In the genomic region with DNA sequence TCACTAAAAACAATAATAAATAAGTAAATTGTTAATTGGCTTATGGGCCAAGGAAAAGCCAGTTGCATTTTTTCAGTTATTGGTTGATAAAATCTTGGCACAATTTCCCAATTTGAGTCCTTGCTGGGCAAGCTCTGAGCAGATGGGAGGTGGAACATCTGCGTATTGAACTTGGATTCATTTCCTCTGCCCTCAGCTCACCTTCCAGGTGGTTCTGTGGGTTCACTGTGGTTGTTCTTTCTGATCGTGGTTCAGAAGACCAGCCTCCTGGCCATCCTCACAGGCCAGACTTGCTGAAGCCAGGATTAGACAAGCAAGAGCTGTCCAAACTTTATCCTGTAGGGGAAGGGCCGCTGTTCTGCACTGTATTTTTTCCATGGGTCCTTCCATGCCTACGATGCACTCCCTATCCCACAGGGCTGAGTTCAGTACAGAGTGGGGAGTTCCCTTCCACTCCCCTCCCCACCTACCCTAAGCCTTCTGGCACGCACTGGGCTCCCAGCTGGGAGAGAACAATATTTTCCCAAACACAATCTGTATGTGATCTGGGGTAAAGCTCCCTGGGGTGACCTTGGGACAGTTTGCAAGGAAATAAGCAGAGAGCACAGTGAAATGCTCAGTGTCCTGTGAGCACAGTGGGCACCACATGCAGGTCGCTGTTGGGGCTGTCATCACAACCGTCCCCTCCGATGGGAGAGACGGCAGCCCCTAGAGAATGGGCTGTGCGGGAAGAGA, we compare ENCODE assay signal across 23 cellular contexts. TPM values are rescaled to one million over a fixed set of nuclear protein-coding genes. Genes with fewer than 3 reads are reported as not detected.
DNase-seq lines count a peak whose midpoint lies in the region; ATAC-seq and TF ChIP-seq lines count a peak whose summit lies in the region.
"Had no signal": no experiment of that assay in that cellular context is flagged by ENCODE, and none has a peak within 500 bp of the region (broad histone marks: within the 10 kb centered on the region; RNA-seq: fewer than 3 reads in every experiment).

No MANE protein-coding gene starts in this region.

- H3K27me3 Mint-ChIP-seq in GM23338 (ENCODE audit: insufficient read depth, low read depth, poor library complexity) (peaks cover 2% of the 10 kb centered on the region), endodermal cell (ENCODE audit: insufficient read depth) (peaks cover 3% of the 10 kb centered on the region)

- DNase-seq in GM23338 (ENCODE audit: low spot score) (no peak), NCI-H446 (lab: John Stamatoyannopoulos, UW) (peak; percentile 24 to 70), endodermal cell (peak; percentile 33), hepatocyte (ENCODE audit: low spot score) (no peak), NCI-H1105 treated with DMSO at 0.1 percent for 48 hours (lab: John Stamatoyannopoulos, UW) (no peak), uterus (no peak)
- DNase-seq: activated CD4-positive, alpha-beta T cell treated with anti-CD3 and anti-CD28 coated beads, Interleukin-2, amount 50 U/mL, for 4 hours; activated gamma-delta T cell; CD4-positive, CD25-positive, alpha-beta regulatory T cell; H7; heart left ventricle; Kasumi-1; mammary epithelial cell; NCI-H1048; NCI-H748 treated with DMSO at 0.1 percent for 48 hours; SHP77; stomach; T-helper 9 cell; tibial artery had no signal

- H3K4me3 Mint-ChIP-seq in GM23338 (no peak overlapping the region), endodermal cell (no peak overlapping the region)
- H3K4me3 Mint-ChIP-seq: CD4-positive, CD25-positive, alpha-beta regulatory T cell; neural crest cell had no signal

- H4K20me1 ChIP-seq in GM23338 (replicated peaks; ENCODE audit: insufficient read depth) (no peaks in the 10 kb centered on the region), hepatocyte (ENCODE audit: insufficient read depth, poor library complexity, severe bottlenecking) (no peaks in the 10 kb centered on the region)

- no peaks in the 10 kb centered on the region for H3F3A ChIP-seq in GM23338 (replicated peaks; ENCODE audit: low read depth)

- H3K27ac Mint-ChIP-seq in GM23338 (no peak overlapping the region), endodermal cell (no peak overlapping the region)

- H3K4me1 ChIP-seq in GM23338 (ENCODE audit: insufficient read depth) (no peaks in the 10 kb centered on the region; the same call in 1 of the 2 replicates), endodermal cell (ENCODE audit: control insufficient read depth, insufficient read depth, low read length) (peaks cover 11% of the 10 kb centered on the region), hepatocyte (ENCODE audit: insufficient read depth) (no peaks in the 10 kb centered on the region), uterus (no peaks in the 10 kb centered on the region)
- H3K4me1 ChIP-seq: prostate gland had no signal

- peaks cover 19% of the 10 kb centered on the region for H3K4me1 Mint-ChIP-seq in GM23338
- H3K4me1 Mint-ChIP-seq in endodermal cell, result peaks cover 40% of the 10 kb centered on the region

- H3K79me2 ChIP-seq in GM23338 (replicated peaks; ENCODE audit: insufficient read depth) (no peaks in the 10 kb centered on the region), hepatocyte (no peaks in the 10 kb centered on the region)

- no peaks in the 10 kb centered on the region for H3K27me3 ChIP-seq in GM23338 (ENCODE audit: insufficient read depth)
- no peaks in the 10 kb centered on the region for H3K27me3 ChIP-seq in endodermal cell (ENCODE audit: control insufficient read depth, insufficient read depth, low read length, poor library complexity, severe bottlenecking)
- H3K27me3 ChIP-seq in hepatocyte, result no peaks in the 10 kb centered on the region
- no peaks in the 10 kb centered on the region for H3K27me3 ChIP-seq in uterus
- H3K27me3 ChIP-seq: heart left ventricle, sigmoid colon, stomach had no signal

- no peaks in the 10 kb centered on the region for H3K36me3 Mint-ChIP-seq in GM23338 (ENCODE audit: low read depth)
- H3K36me3 Mint-ChIP-seq in endodermal cell (ENCODE audit: low read depth), result no peaks in the 10 kb centered on the region
- H3K36me3 Mint-ChIP-seq: CD4-positive, CD25-positive, alpha-beta regulatory T cell had no signal

- H3K36me3 ChIP-seq in GM23338 (ENCODE audit: insufficient read depth), result no peaks in the 10 kb centered on the region
- no peaks in the 10 kb centered on the region for H3K36me3 ChIP-seq in endodermal cell (ENCODE audit: control insufficient read depth, insufficient read depth, low read length)
- no peaks in the 10 kb centered on the region for H3K36me3 ChIP-seq in hepatocyte (replicated peaks; ENCODE audit: insufficient read depth, low read depth)
- H3K36me3 ChIP-seq in uterus, result no peaks in the 10 kb centered on the region
- H3K36me3 ChIP-seq: heart left ventricle, prostate gland, sigmoid colon, stomach, tibial artery had no signal

- H3K9me2 ChIP-seq in GM23338 (ENCODE audit: insufficient read depth) (no peaks in the 10 kb centered on the region), hepatocyte (replicated peaks; ENCODE audit: insufficient read depth) (no peaks in the 10 kb centered on the region)

- no peak for TF ChIP-seq POLR2A in uterus (IDR thresholded peaks at IDR 0.05)

- intact Hi-C loops in uterus (cut with DNase I; ENCODE audit: low total_unique reads), result no loop called here

- no peak overlapping the region for H3K4me2 ChIP-seq in GM23338
- H3K4me2 ChIP-seq in hepatocyte, result no peak overlapping the region

- TF ChIP-seq CTCF in C4-2B (conservative IDR thresholded peaks at IDR 0.05) (no peak), GM23338 (conservative IDR thresholded peaks at IDR 0.05; ENCODE audit: low read depth in 2 of 2) (no peak), endodermal cell (conservative IDR thresholded peaks at IDR 0.05) (no peak), hepatocyte (IDR thresholded peaks at IDR 0.05; ENCODE audit: poor library complexity) (no peak), uterus (IDR thresholded peaks at IDR 0.05) (no peak)

- H3K9ac ChIP-seq in endodermal cell (ENCODE audit: extremely low read depth, low read length, poor library complexity, severe bottlenecking), result no peak overlapping the region

- no peaks in the 10 kb centered on the region for H3K9me3 ChIP-seq in endodermal cell (ENCODE audit: control insufficient read depth, low read length)
- H3K9me3 ChIP-seq in hepatocyte (ENCODE audit: low read depth), result no peaks in the 10 kb centered on the region
- H3K9me3 ChIP-seq in uterus, result no peaks in the 10 kb centered on the region
- H3K9me3 ChIP-seq: heart left ventricle, prostate gland, sigmoid colon, stomach, tibial artery had no signal

- H2AFZ ChIP-seq in GM23338, result 0 out of 2 replicates have a peak overlapping the region, but pooled peaks have one; percentile 38
- no peak overlapping the region for H2AFZ ChIP-seq in hepatocyte

- no peak overlapping the region for H3K4me3 ChIP-seq in GM23338
- no peak overlapping the region for H3K4me3 ChIP-seq in endodermal cell (ENCODE audit: low read length)
- H3K4me3 ChIP-seq in hepatocyte, result no peak overlapping the region
- H3K4me3 ChIP-seq in uterus, result no peak overlapping the region
- H3K4me3 ChIP-seq: heart left ventricle, prostate gland, sigmoid colon, stomach, tibial artery had no signal

- 91 to 92% methylated on average over 6 to 10 of the region's 10 CpGs for WGBS in endodermal cell (ENCODE audit: insufficient coverage in 1 of 2, insufficient read length in 1 of 2), 2 experiments
- WGBS in hepatocyte (ENCODE audit: low lambda C conversion rate, missing lambda C conversion rate), result 89% methylated on average over 10 of the region's 10 CpGs

- H3K27ac ChIP-seq in C4-2B (peak overlapping the region; percentile 64), GM23338 (ENCODE audit: low read depth) (no peak overlapping the region), endodermal cell (ENCODE audit: low read depth, low read length) (no peak overlapping the region), hepatocyte (no peak overlapping the region), uterus (no peak overlapping the region)
- H3K27ac ChIP-seq: heart left ventricle, sigmoid colon, stomach, tibial artery had no signal

- H3K9me3 Mint-ChIP-seq in GM23338 (no peaks in the 10 kb centered on the region), endodermal cell (no peaks in the 10 kb centered on the region)
- H3K9me3 Mint-ChIP-seq: CD4-positive, CD25-positive, alpha-beta regulatory T cell; neural crest cell had no signal

- no peak for ATAC-seq in GM23338
- ATAC-seq: heart left ventricle had no signal

TF ChIP-seq in GM23338, 12 proteins besides CTCF, POLR2A, EP300 and RAD21 (continues in another document):
- no peak for TF ChIP-seq STAT1 (IDR thresholded peaks at IDR 0.05; ENCODE audit: unreplicated experiment)
- TF ChIP-seq EZH2 (IDR thresholded peaks at IDR 0.05; ENCODE audit: low read depth, unreplicated experiment), result no peak
- TF ChIP-seq JUNB (IDR thresholded peaks at IDR 0.05; ENCODE audit: unreplicated experiment), result no peak
- no peak for TF ChIP-seq ETS1 (IDR thresholded peaks at IDR 0.05)

RNA-seq across cellular contexts. Expression of gene TP53I11, which starts 43.5 kb away (rescaled TPM):
- total RNA-seq in GM23338 (2014; rRNA removed; shearing (Covaris generic)), result 33.4 and 43.9 TPM in 2 replicates
- polyA plus RNA-seq in GM23338 (2016; fragmentation: Nextera tagmentation; extraction: Ambion mirVana) (22.5 and 23.5 TPM in 2 replicates), hepatocyte (41.8 and 51.7 TPM in 2 replicates)
- total RNA-seq in endodermal cell (100 to 1,000 TPM; 136 to 203 TPM), hepatocyte (11.2 and 15.4 TPM in 2 replicates), uterus (10 to 100 TPM in 3 of 4 donors, 1 to 10 TPM in 1; 3.8 to 53.9 (median 17.5) TPM)
- 94.6 TPM for polyA plus RNA-seq in endodermal cell (2013, experiment 1 of 2)
- 91.2 TPM for polyA plus RNA-seq in endodermal cell (2013, experiment 2 of 2)

Comparison
In these comparisons a context has a peak if more than half of its experiments do, and no peak if none do; other contexts are left out.
1. DNase-seq: peak in NCI-H446 (2 of 2) and endodermal cell (single experiment); none in GM23338 (single experiment), hepatocyte (single experiment), NCI-H1105 treated with DMSO at 0.1 percent for 48 hours (single experiment) and uterus (0 of 2).